1 cellular context compared by ENCODE assay signal in genomic region chr5:169700611-169701010, GRCh38.
TF ChIP-seq lines count a peak whose summit lies in the region.

No MANE protein-coding gene starts in this region.

TF ChIP-seq in GM12878, 131 proteins besides CTCF, POLR2A, EP300 and RAD21 (continued from another document):
- TF ChIP-seq ZNF687 (IDR thresholded peaks at IDR 0.05) (peak; percentile 55; the same call in 1 of the 2 replicates), ZNF592 (IDR thresholded peaks at IDR 0.05) (peak; percentile 83)
